Comparison of ENCODE assay signal across 1 cellular context in the genomic region with DNA sequence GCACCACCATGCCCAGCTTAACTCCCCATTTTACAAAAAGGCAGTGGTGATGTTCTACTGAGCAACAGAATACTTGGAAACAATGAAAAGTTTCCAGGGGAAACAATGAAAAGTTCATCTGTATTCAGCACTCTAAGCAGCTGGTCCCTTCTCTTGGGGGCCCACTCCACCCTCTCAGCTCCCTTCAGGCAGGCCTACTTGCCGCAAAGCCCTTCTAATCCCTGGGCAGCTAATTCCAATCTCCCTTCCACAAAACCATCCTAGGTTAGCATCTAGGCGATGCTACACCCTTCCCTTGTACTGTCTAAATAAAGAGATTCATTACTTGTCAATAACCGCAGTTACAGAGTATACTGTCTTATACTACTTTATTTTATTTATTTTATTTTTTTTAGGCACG.
TF ChIP-seq lines count a peak whose summit lies in the region.

No MANE protein-coding gene starts in this region.

TF ChIP-seq in K562, 482 proteins besides CTCF, POLR2A, EP300 and RAD21 (continued from another document):
- TF ChIP-seq, protein P1, sequence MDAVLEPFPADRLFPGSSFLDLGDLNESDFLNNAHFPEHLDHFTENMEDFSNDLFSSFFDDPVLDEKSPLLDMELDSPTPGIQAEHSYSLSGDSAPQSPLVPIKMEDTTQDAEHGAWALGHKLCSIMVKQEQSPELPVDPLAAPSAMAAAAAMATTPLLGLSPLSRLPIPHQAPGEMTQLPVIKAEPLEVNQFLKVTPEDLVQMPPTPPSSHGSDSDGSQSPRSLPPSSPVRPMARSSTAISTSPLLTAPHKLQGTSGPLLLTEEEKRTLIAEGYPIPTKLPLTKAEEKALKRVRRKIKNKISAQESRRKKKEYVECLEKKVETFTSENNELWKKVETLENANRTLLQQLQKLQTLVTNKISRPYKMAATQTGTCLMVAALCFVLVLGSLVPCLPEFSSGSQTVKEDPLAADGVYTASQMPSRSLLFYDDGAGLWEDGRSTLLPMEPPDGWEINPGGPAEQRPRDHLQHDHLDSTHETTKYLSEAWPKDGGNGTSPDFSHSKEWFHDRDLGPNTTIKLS (IDR thresholded peaks at IDR 0.05; ENCODE audit: borderline replicate concordance, low read depth): no peak
- TF ChIP-seq NRF1 (conservative IDR thresholded peaks at IDR 0.05 in 1 of 2, IDR thresholded peaks at IDR 0.05 in 1 of 2) (no peak), PHTF2 (CRISPR knock-in tag; IDR thresholded peaks at IDR 0.05) (no peak), SPI1 (IDR thresholded peaks at IDR 0.05; ENCODE audit: borderline replicate concordance, low read depth, low read length) (no peak), TGIF2 (CRISPR knock-in tag; IDR thresholded peaks at IDR 0.05) (no peak), CBX3 (IDR thresholded peaks at IDR 0.05; ENCODE audit: borderline replicate concordance in 1 of 2, low read length in 2 of 2) (no peak), COPS2 (conservative IDR thresholded peaks at IDR 0.05) (no peak), U2AF1 (optimal IDR thresholded peaks at IDR 0.05; ENCODE audit: low read depth, low read length) (no peak), PPARD (CRISPR knock-in tag; IDR thresholded peaks at IDR 0.05) (no peak), HEY1 (CRISPR knock-in tag; IDR thresholded peaks at IDR 0.05; ENCODE audit: borderline replicate concordance) (no peak), SREBF1 (IDR thresholded peaks at IDR 0.05; ENCODE audit: borderline replicate concordance, low read depth, low read length) (no peak)
- TF ChIP-seq, protein P2, sequence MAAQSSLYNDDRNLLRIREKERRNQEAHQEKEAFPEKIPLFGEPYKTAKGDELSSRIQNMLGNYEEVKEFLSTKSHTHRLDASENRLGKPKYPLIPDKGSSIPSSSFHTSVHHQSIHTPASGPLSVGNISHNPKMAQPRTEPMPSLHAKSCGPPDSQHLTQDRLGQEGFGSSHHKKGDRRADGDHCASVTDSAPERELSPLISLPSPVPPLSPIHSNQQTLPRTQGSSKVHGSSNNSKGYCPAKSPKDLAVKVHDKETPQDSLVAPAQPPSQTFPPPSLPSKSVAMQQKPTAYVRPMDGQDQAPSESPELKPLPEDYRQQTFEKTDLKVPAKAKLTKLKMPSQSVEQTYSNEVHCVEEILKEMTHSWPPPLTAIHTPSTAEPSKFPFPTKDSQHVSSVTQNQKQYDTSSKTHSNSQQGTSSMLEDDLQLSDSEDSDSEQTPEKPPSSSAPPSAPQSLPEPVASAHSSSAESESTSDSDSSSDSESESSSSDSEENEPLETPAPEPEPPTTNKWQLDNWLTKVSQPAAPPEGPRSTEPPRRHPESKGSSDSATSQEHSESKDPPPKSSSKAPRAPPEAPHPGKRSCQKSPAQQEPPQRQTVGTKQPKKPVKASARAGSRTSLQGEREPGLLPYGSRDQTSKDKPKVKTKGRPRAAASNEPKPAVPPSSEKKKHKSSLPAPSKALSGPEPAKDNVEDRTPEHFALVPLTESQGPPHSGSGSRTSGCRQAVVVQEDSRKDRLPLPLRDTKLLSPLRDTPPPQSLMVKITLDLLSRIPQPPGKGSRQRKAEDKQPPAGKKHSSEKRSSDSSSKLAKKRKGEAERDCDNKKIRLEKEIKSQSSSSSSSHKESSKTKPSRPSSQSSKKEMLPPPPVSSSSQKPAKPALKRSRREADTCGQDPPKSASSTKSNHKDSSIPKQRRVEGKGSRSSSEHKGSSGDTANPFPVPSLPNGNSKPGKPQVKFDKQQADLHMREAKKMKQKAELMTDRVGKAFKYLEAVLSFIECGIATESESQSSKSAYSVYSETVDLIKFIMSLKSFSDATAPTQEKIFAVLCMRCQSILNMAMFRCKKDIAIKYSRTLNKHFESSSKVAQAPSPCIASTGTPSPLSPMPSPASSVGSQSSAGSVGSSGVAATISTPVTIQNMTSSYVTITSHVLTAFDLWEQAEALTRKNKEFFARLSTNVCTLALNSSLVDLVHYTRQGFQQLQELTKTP (IDR thresholded peaks at IDR 0.05; ENCODE audit: low read depth in 1 of 2, partially characterized antibody in 2 of 2): no peak
- TF ChIP-seq, protein P3, sequence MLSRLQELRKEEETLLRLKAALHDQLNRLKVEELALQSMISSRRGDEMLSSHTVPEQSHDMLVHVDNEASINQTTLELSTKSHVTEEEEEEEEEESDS (CRISPR knock-in tag; IDR thresholded peaks at IDR 0.05): no peak
